39 cellular contexts compared by ENCODE assay signal in the genomic region with DNA sequence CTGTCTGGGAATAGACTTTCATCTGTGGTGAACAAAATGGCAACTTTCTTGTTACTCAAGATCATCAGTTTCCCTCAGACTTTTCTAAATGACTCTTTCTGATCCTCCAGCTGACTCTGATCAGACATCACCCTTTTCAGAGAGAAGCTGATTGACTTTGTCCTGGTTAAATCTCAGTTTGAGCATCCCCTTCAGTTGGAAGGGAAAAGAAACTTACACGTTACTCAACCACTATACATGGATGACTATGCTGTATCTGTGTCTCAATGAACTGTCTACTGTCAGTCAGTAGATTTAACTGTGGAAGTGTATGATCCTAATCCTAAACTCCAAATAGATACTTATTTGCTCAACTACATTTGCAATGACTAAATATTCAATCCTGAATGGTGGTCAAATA.
"Had no signal": no experiment of that assay in that cellular context is flagged by ENCODE, and none has a peak within 500 bp of the region (broad histone marks: within the 10 kb centered on the region; RNA-seq: fewer than 3 reads in every experiment).

No MANE protein-coding gene starts in this region.

- H3K27ac Mint-ChIP-seq: activated naive CD4-positive, alpha-beta T cell treated with anti-CD3 and anti-CD28 coated beads for 36 hours; activated naive CD4-positive, alpha-beta T cell treated with anti-CD3 and anti-CD28 coated beads, Interleukin-2, amount 10 ng/mL, durations not matched to agents 7 days and 5 days; activated naive CD4-positive, alpha-beta T cell treated with anti-CD3 and anti-CD28 coated beads, Interleukin-2, amount 50 U/mL, for 24 hours; activated naive CD4-positive, alpha-beta T cell treated with anti-CD3 and anti-CD28 coated beads, Interleukin-2, amount 50 U/mL, for 72 hours; activated naive CD8-positive, alpha-beta T cell; activated naive CD8-positive, alpha-beta T cell treated with anti-CD3 and anti-CD28 coated beads for 36 hours; activated naive CD8-positive, alpha-beta T cell treated with anti-CD3 and anti-CD28 coated beads, Interleukin-2, amount 10 ng/mL, durations not matched to agents 7 days and 5 days; activated naive CD8-positive, alpha-beta T cell treated with anti-CD3 and anti-CD28 coated beads, Interleukin-2, amount 50 U/mL, for 24 hours; activated T-cell treated with anti-CD3 and anti-CD28 coated beads, Interleukin-2, amount 50 U/mL, for 24 hours; activated T-cell treated with anti-CD3 and anti-CD28 coated beads, Interleukin-2, amount 50 U/mL, for 72 hours; activated T-helper 1 cell treated with anti-CD3 and anti-CD28 coated beads, Interleukin-12 subunit alpha, Interleukin-12 subunit beta, Interleukin-2, Interleukin-4 antibody, amounts not matched to agents 30 ng/mL and 10 ng/mL and 1 ng/mL, durations not matched to agents 14 hours and 24 hours and 36 hours; activated T-helper 2 cell treated with anti-CD3 and anti-CD28 coated beads, Interferon-gamma antibody, Interleukin-2, Interleukin-4, amounts not matched to agents 10 μg/mL and 5 μg/mL and 100 μg/mL, durations not matched to agents 14 hours and 24 hours and 36 hours; brain had no signal

- H3K27me3 Mint-ChIP-seq: activated naive CD4-positive, alpha-beta T cell treated with anti-CD3 and anti-CD28 coated beads, Interleukin-2, amount 50 U/mL, for 24 hours; activated naive CD8-positive, alpha-beta T cell; activated naive CD8-positive, alpha-beta T cell treated with anti-CD3 and anti-CD28 coated beads, Interleukin-2, amount 10 ng/mL, durations not matched to agents 7 days and 5 days; activated naive CD8-positive, alpha-beta T cell treated with anti-CD3 and anti-CD28 coated beads, Interleukin-2, amount 50 U/mL, for 24 hours; activated T-cell treated with anti-CD3 and anti-CD28 coated beads, Interleukin-2, amount 50 U/mL, for 24 hours; brain; central memory CD8-positive, alpha-beta T cell had no signal

- ATAC-seq: activated naive CD4-positive, alpha-beta T cell treated with anti-CD3 and anti-CD28 coated beads, Interleukin-2, amount 50 U/mL, for 72 hours; activated naive CD8-positive, alpha-beta T cell treated with anti-CD3 and anti-CD28 coated beads, Interleukin-2, amount 50 U/mL, for 24 hours; activated T-cell treated with anti-CD3 and anti-CD28 coated beads, Interleukin-2, amount 50 U/mL, for 4 hours; body of pancreas had no signal

- H3K9me3 Mint-ChIP-seq: activated naive CD4-positive, alpha-beta T cell treated with anti-CD3 and anti-CD28 coated beads, Interleukin-2, amount 10 ng/mL, durations not matched to agents 7 days and 5 days; activated naive CD4-positive, alpha-beta T cell treated with anti-CD3 and anti-CD28 coated beads, Interleukin-2, amount 50 U/mL, for 24 hours; activated naive CD8-positive, alpha-beta T cell treated with anti-CD3 and anti-CD28 coated beads, Interleukin-2, amount 10 ng/mL, durations not matched to agents 7 days and 5 days; activated T-helper 1 cell treated with anti-CD3 and anti-CD28 coated beads, Interleukin-12 subunit alpha, Interleukin-12 subunit beta, Interleukin-2, Interleukin-4 antibody, amounts not matched to agents 30 ng/mL and 10 ng/mL and 1 ng/mL, durations not matched to agents 14 hours and 24 hours and 36 hours; activated T-helper 2 cell treated with anti-CD3 and anti-CD28 coated beads, Interferon-gamma antibody, Interleukin-2, Interleukin-4, amounts not matched to agents 10 μg/mL and 5 μg/mL and 100 μg/mL, durations not matched to agents 14 hours and 24 hours and 36 hours had no signal

- H3K36me3 ChIP-seq: adrenal gland, ascending aorta, brain microvascular endothelial cell, breast epithelium, cardiac muscle cell had no signal

- H3K4me1 Mint-ChIP-seq: activated naive CD4-positive, alpha-beta T cell treated with anti-CD3 and anti-CD28 coated beads, Interleukin-2, amount 10 ng/mL, durations not matched to agents 7 days and 5 days; activated naive CD4-positive, alpha-beta T cell treated with anti-CD3 and anti-CD28 coated beads, Interleukin-2, amount 50 U/mL, for 24 hours; activated naive CD8-positive, alpha-beta T cell treated with anti-CD3 and anti-CD28 coated beads for 36 hours; activated naive CD8-positive, alpha-beta T cell treated with anti-CD3 and anti-CD28 coated beads, Interleukin-2, amount 10 ng/mL, durations not matched to agents 7 days and 5 days; activated naive CD8-positive, alpha-beta T cell treated with anti-CD3 and anti-CD28 coated beads, Interleukin-2, amount 50 U/mL, for 24 hours; central memory CD8-positive, alpha-beta T cell had no signal

- DNase-seq: activated effector memory CD4-positive, alpha-beta T cell treated with anti-CD3 and anti-CD28 coated beads, Interleukin-2, amount 50 U/mL, for 16 hours; activated effector memory CD4-positive, alpha-beta T cell treated with Interleukin-2 at 50 U/mL for 16 hours; activated gamma-delta T cell; activated gamma-delta T cell treated with Interleukin-2 at 50 U/mL for 16 hours; activated naive CD4-positive, alpha-beta T cell; activated naive CD4-positive, alpha-beta T cell treated with anti-CD3 and anti-CD28 coated beads for 36 hours; activated naive CD4-positive, alpha-beta T cell treated with anti-CD3 and anti-CD28 coated beads, Interleukin-2, amount 10 ng/mL, durations not matched to agents 7 days and 5 days; activated naive CD4-positive, alpha-beta T cell treated with anti-CD3 and anti-CD28 coated beads, Interleukin-2, amount 50 U/mL, for 16 hours; activated naive CD4-positive, alpha-beta T cell treated with Interleukin-2 at 50 U/mL for 16 hours; activated naive CD8-positive, alpha-beta T cell treated with anti-CD3 and anti-CD28 coated beads for 36 hours; activated naive CD8-positive, alpha-beta T cell treated with anti-CD3 and anti-CD28 coated beads, Interleukin-2, amount 10 ng/mL, durations not matched to agents 7 days and 5 days; activated naive CD8-positive, alpha-beta T cell treated with anti-CD3 and anti-CD28 coated beads, Interleukin-2, amount 50 U/mL, for 24 hours; activated T-cell treated with anti-CD3 and anti-CD28 coated beads, Interleukin-2, amount 50 U/mL, for 1 hour; activated T-cell treated with anti-CD3 and anti-CD28 coated beads, Interleukin-2, amount 50 U/mL, for 24 hours; activated T-cell treated with anti-CD3 and anti-CD28 coated beads, Interleukin-2, amount 50 U/mL, for 4 hours; activated T-cell treated with anti-CD3 and anti-CD28 coated beads, Interleukin-2, amount 50 U/mL, for 48 hours; activated T-cell treated with anti-CD3 and anti-CD28 coated beads, Interleukin-2, amount 50 U/mL, for 72 hours; adrenal gland; amniotic stem cell; amygdala; anterior cingulate cortex; aorta; body of pancreas; brain microvascular endothelial cell; caudate nucleus; central memory CD4-positive, alpha-beta T cell; cerebellar nuclear complex had no signal

- H3K36me3 Mint-ChIP-seq: activated naive CD4-positive, alpha-beta T cell treated with anti-CD3 and anti-CD28 coated beads, Interleukin-2, amount 10 ng/mL, durations not matched to agents 7 days and 5 days; activated naive CD4-positive, alpha-beta T cell treated with anti-CD3 and anti-CD28 coated beads, Interleukin-2, amount 50 U/mL, for 24 hours; activated naive CD4-positive, alpha-beta T cell treated with anti-CD3 and anti-CD28 coated beads, Interleukin-2, amount 50 U/mL, for 72 hours; activated naive CD8-positive, alpha-beta T cell; activated naive CD8-positive, alpha-beta T cell treated with anti-CD3 and anti-CD28 coated beads for 36 hours; activated naive CD8-positive, alpha-beta T cell treated with anti-CD3 and anti-CD28 coated beads, Interleukin-2, amount 10 ng/mL, durations not matched to agents 7 days and 5 days; brain had no signal

- H3K4me3 Mint-ChIP-seq: activated naive CD4-positive, alpha-beta T cell treated with anti-CD3 and anti-CD28 coated beads for 36 hours; activated naive CD4-positive, alpha-beta T cell treated with anti-CD3 and anti-CD28 coated beads, Interleukin-2, amount 10 ng/mL, durations not matched to agents 7 days and 5 days; activated naive CD4-positive, alpha-beta T cell treated with anti-CD3 and anti-CD28 coated beads, Interleukin-2, amount 50 U/mL, for 24 hours; activated naive CD8-positive, alpha-beta T cell; activated naive CD8-positive, alpha-beta T cell treated with anti-CD3 and anti-CD28 coated beads for 36 hours; activated naive CD8-positive, alpha-beta T cell treated with anti-CD3 and anti-CD28 coated beads, Interleukin-2, amount 10 ng/mL, durations not matched to agents 7 days and 5 days; activated naive CD8-positive, alpha-beta T cell treated with anti-CD3 and anti-CD28 coated beads, Interleukin-2, amount 50 U/mL, for 24 hours; activated T-cell treated with anti-CD3 and anti-CD28 coated beads, Interleukin-2, amount 50 U/mL, for 24 hours; activated T-cell treated with anti-CD3 and anti-CD28 coated beads, Interleukin-2, amount 50 U/mL, for 4 hours; activated T-cell treated with anti-CD3 and anti-CD28 coated beads, Interleukin-2, amount 50 U/mL, for 72 hours; activated T-helper 1 cell treated with anti-CD3 and anti-CD28 coated beads, Interleukin-12 subunit alpha, Interleukin-12 subunit beta, Interleukin-2, Interleukin-4 antibody, amounts not matched to agents 30 ng/mL and 10 ng/mL and 1 ng/mL, durations not matched to agents 14 hours and 24 hours and 36 hours; brain; central memory CD8-positive, alpha-beta T cell had no signal

- H3K4me3 ChIP-seq: adrenal gland, ascending aorta, body of pancreas, breast epithelium, cardiac muscle cell had no signal

- H3K27me3 ChIP-seq: adrenal gland, ascending aorta, body of pancreas, brain microvascular endothelial cell, breast epithelium, cardiac muscle cell had no signal

- H3K27ac ChIP-seq: adrenal gland, ascending aorta, body of pancreas, brain microvascular endothelial cell, breast epithelium, cardiac muscle cell had no signal

- FAIRE-seq: astrocyte, bronchial epithelial cell had no signal

- H3K4me1 ChIP-seq: adrenal gland, ascending aorta, body of pancreas, breast epithelium had no signal
